ENCODE assay signal across 9 cellular contexts in the genomic region with DNA sequence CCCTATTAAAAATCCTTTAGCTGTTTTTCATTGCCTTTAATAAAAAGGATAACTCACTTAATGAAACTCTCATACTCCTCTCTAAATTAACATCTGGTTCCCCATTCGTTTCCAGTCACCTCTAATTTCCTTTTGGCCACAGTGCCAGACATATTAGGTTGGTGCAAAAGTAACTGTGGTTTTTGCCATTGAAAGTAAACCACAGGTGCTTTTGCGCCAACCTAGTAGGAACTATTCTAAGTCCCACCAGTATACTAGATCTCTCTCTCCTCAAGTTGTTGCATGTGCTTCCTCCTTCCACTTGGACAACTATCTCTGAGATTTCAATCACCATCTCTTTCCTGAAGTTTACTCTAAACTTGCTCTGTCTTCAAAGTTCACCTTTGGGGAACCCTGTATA.
"Had no signal": no experiment of that assay in that cellular context is flagged by ENCODE, and none has a peak within 500 bp of the region (broad histone marks: within the 10 kb centered on the region; RNA-seq: fewer than 3 reads in every experiment).

No MANE protein-coding gene starts in this region.

- DNase-seq: GM23248, GOT3, H7, H9, HCEC 1CT, HFFc6 had no signal

- H3K4me2 ChIP-seq: GM23338 had no signal

- H3K4me3 ChIP-seq: GM23248, GM23338, HAP-1 had no signal

- H3K4me1 ChIP-seq: HAP-1 had no signal

- H3K9ac ChIP-seq: GM23248 had no signal

- H3K36me3 ChIP-seq: HAP-1 had no signal

- ATAC-seq: GM23338, HCT116 had no signal

- H3K9me3 ChIP-seq: HAP-1 had no signal

- H2AFZ ChIP-seq: GM23248, GM23338 had no signal

- H3K27ac ChIP-seq: GM23248 had no signal
